In the genomic region with DNA sequence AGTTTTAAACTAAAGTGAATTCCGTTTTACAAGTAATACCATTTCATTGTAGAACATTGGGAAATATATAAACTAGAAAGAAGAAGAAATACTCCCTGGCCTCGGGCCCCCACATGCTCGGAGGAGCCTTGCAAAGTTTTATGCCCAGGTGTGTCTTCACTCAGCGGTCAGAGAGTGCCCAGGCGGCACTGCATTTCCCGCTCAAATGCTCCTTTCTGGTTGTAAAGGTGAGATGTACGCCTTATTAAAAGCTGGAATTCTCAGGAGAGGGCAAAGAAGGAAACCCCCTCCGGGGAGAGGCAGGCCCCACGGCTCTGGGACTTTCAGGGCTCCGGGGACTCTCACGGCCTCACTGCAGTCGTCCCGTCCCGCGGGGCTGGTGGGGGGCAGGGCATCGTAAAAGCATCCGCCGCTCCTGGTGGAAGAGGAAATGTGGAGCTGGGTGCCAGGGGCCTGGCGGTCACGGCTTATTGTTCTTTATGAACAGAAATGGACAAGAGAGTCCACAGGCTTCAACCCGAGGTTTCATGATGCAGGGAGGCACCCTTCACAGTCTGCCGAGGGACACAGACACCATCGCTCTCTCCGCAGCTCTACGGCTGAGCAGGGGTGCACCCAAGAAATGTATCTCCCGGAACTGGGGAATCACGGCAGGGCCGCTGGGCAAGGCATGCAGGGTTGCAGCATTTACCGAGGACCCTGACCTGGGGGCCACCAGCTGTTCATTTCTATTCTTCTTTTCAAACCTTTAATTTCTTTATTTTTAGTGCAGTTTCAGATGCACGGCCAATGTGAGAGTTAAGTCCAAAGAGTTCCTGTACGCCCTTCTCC, we compare ENCODE assay signal across 1 cellular context.
TF ChIP-seq lines count a peak whose summit lies in the region.

No MANE protein-coding gene starts in this region.

TF ChIP-seq in IMR-90, 13 proteins besides CTCF, POLR2A, EP300 and RAD21 (continued from another document):
- TF ChIP-seq, protein P1, sequence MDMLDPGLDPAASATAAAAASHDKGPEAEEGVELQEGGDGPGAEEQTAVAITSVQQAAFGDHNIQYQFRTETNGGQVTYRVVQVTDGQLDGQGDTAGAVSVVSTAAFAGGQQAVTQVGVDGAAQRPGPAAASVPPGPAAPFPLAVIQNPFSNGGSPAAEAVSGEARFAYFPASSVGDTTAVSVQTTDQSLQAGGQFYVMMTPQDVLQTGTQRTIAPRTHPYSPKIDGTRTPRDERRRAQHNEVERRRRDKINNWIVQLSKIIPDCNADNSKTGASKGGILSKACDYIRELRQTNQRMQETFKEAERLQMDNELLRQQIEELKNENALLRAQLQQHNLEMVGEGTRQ (IDR thresholded peaks at IDR 0.05; ENCODE audit: low read depth, low read length) = no peak
